In genomic region chr2:162123806-162124758, GRCh38 we compare ENCODE assay signal across 8 cellular contexts. TPM values are rescaled to one million over a fixed set of nuclear protein-coding genes. Genes with fewer than 3 reads are reported as not detected.
DNase-seq lines count a peak whose midpoint lies in the region; ATAC-seq, FAIRE-seq and TF ChIP-seq lines count a peak whose summit lies in the region.

No MANE protein-coding gene starts in this region.

- no peaks in the 10 kb centered on the region for H3K36me3 Mint-ChIP-seq in nephron (ENCODE audit: low read depth)

- no peaks in the 10 kb centered on the region for H4K20me1 ChIP-seq in Loucy (ENCODE audit: insufficient read depth, low read length, poor library complexity, severe bottlenecking)

- no peak overlapping the region for H3K4me3 Mint-ChIP-seq in nephron

- no peaks in the 10 kb centered on the region for H3K27me3 ChIP-seq in Loucy (ENCODE audit: insufficient read depth, low read length, poor library complexity, severe bottlenecking)

- H3K9me2 ChIP-seq in Loucy (replicated peaks; ENCODE audit: low read depth, low read length): no peaks in the 10 kb centered on the region

- 0 out of 2 replicates have a peak, but pooled peaks cover 2% of the 10 kb centered on the region for H3F3A ChIP-seq in Loucy (ENCODE audit: low read depth)

- no peaks in the 10 kb centered on the region for H3K9me3 Mint-ChIP-seq in nephron

- no peaks in the 10 kb centered on the region for H3K79me2 ChIP-seq in Loucy (ENCODE audit: insufficient read depth, low read length)

- no peak overlapping the region for H3K27ac Mint-ChIP-seq in nephron

- peaks cover 22% of the 10 kb centered on the region for H3K4me1 ChIP-seq in Loucy (ENCODE audit: insufficient read depth, low read length, poor library complexity, severe bottlenecking)

- peak; percentile 35 for ATAC-seq in GM18867 (IDR thresholded peaks at IDR 0.05; ENCODE audit: unreplicated experiment)

- peaks cover 5% of the 10 kb centered on the region for H3K27me3 Mint-ChIP-seq in nephron (ENCODE audit: low read depth)

- TF ChIP-seq CTCF in C4-2B (conservative IDR thresholded peaks at IDR 0.05) (peak; percentile 73), Loucy (conservative IDR thresholded peaks at IDR 0.05; ENCODE audit: low read length) (peak; percentile 91), nephron (IDR thresholded peaks at IDR 0.05; ENCODE audit: unreplicated experiment in 3 of 3) (peak; percentile 68 to 85 (median 83))

- no peak overlapping the region for H3K4me2 ChIP-seq in Loucy (ENCODE audit: low read depth, low read length, poor library complexity, severe bottlenecking)

- FAIRE-seq in GM12891 (lab: Jason Lieb, UNC): no peak

- DNase-seq in SHP77 treated with DMSO at 0.1 percent for 48 hours (lab: John Stamatoyannopoulos, UW): peak; percentile 26
- DNase-seq in erythroblast (lab: John Stamatoyannopoulos, UW): peak; percentile 53 to 75
- no peak for DNase-seq in AG08396 (ENCODE audit: low spot score)
- DNase-seq in GM12891 (ENCODE audit: insufficient read length, low spot score): no peak

- H3K27ac ChIP-seq in C4-2B: peak overlapping the region; percentile 9

- no peak overlapping the region for H3K4me3 ChIP-seq in Loucy (ENCODE audit: low read length, poor library complexity, severe bottlenecking)

- no peak overlapping the region for H3K9ac ChIP-seq in Loucy (ENCODE audit: low read depth, low read length, poor library complexity, severe bottlenecking)

- peaks cover 23% of the 10 kb centered on the region for H3K4me1 Mint-ChIP-seq in nephron

- H3K36me3 ChIP-seq in Loucy (ENCODE audit: insufficient read depth, low read length): no peaks in the 10 kb centered on the region

- no peaks in the 10 kb centered on the region for H3K9me3 ChIP-seq in Loucy (ENCODE audit: insufficient read depth, low read depth, low read length)

- H2AFZ ChIP-seq in Loucy (ENCODE audit: low read length): peak overlapping the region; percentile 27

- TF ChIP-seq POLR2A in erythroblast (IDR thresholded peaks at IDR 0.05; ENCODE audit: low read length) (no peak), GM12891 (IDR thresholded peaks at IDR 0.05; ENCODE audit: low read depth, low read length) (no peak)

TF ChIP-seq in GM12891, 5 proteins besides CTCF, POLR2A, EP300 and RAD21:
- TF ChIP-seq TAF1 (IDR thresholded peaks at IDR 0.05; ENCODE audit: low read depth, low read length) (no peak), POU2F2 (IDR thresholded peaks at IDR 0.05; ENCODE audit: low read depth, low read length) (no peak), POLR2AphosphoS5 (IDR thresholded peaks at IDR 0.05; ENCODE audit: low read depth, low read length) (no peak), PAX5 (IDR thresholded peaks at IDR 0.05; ENCODE audit: insufficient read depth, low read length, severe bottlenecking) (no peak), SPI1 (IDR thresholded peaks at IDR 0.05; ENCODE audit: low read depth, low read length) (no peak)

RNA-seq across cellular contexts. Expression of gene GCG, which starts 28.0 kb away (rescaled TPM):
- polyA plus RNA-seq in GM12891 (2012; ENCODE audit: low read depth, missing spikeins): not detected

RNA-seq across cellular contexts. Expression of gene DPP4, which starts 50.1 kb away (rescaled TPM):
- polyA plus RNA-seq in GM12891 (2012; ENCODE audit: low read depth, missing spikeins): 0.19 TPM

Comparison
In these comparisons a context has a peak if more than half of its experiments do, and no peak if none do; other contexts are left out.
1. DNase-seq: peak in SHP77 treated with DMSO at 0.1 percent for 48 hours (single experiment) and erythroblast (2 of 2); none in AG08396 (single experiment) and GM12891 (single experiment).
2. Peak in every context shown above with its lines, with median percentiles within 50 percentile points of each other: CTCF ChIP-seq.